ENCODE assay signal across 11 cellular contexts in genomic region chr10:7813481-7813880, GRCh38.
"Had no signal": no experiment of that assay in that cellular context is flagged by ENCODE, and none has a peak within 500 bp of the region (broad histone marks: within the 10 kb centered on the region; RNA-seq: fewer than 3 reads in every experiment).

No MANE protein-coding gene starts in this region.

- DNase-seq: activated CD4-positive, alpha-beta T cell treated with anti-CD3 and anti-CD28 coated beads, Interleukin-2, amount 10 ng/mL, durations not matched to agents 24 days and 14 days; activated naive CD4-positive, alpha-beta T cell treated with anti-CD3 and anti-CD28 coated beads for 36 hours; kidney; left ventricle myocardium inferior; mesenchymal stem cell; stimulated activated CD4-positive, alpha-beta T cell treated with anti-CD3 and anti-CD28 coated beads, Interleukin-15, amount 100 ng/mL, for 24 hours; stomach had no signal

- H3K27me3 ChIP-seq: gastroesophageal sphincter, stomach had no signal

- H3K27ac ChIP-seq: gastroesophageal sphincter, left ventricle myocardium inferior, stomach had no signal

- H3K9me3 Mint-ChIP-seq: activated CD4-positive, alpha-beta T cell treated with anti-CD3 and anti-CD28 coated beads, Interleukin-2, amount 10 ng/mL, durations not matched to agents 24 days and 14 days; activated naive CD4-positive, alpha-beta T cell treated with anti-CD3 and anti-CD28 coated beads for 36 hours; activated T-helper 17 cell treated with anti-CD3 and anti-CD28 coated beads, Interleukin-2, amount 50 U/mL, for 72 hours had no signal

- H3K4me3 ChIP-seq: gastroesophageal sphincter, left ventricle myocardium inferior, stomach had no signal

- H3K9me3 ChIP-seq: gastroesophageal sphincter, left ventricle myocardium inferior, stomach had no signal

- H3K4me3 Mint-ChIP-seq: activated CD4-positive, alpha-beta T cell treated with anti-CD3 and anti-CD28 coated beads, Interleukin-2, amount 10 ng/mL, durations not matched to agents 24 days and 14 days; activated naive CD4-positive, alpha-beta T cell treated with anti-CD3 and anti-CD28 coated beads for 36 hours; activated T-helper 17 cell treated with anti-CD3 and anti-CD28 coated beads, Interleukin-2, amount 50 U/mL, for 72 hours had no signal

- ATAC-seq: activated T-helper 17 cell treated with anti-CD3 and anti-CD28 coated beads, Interleukin-2, amount 50 U/mL, for 72 hours; gastroesophageal sphincter had no signal

- FAIRE-seq: colon, endothelial cell of umbilical vein, kidney had no signal

- H3K27ac Mint-ChIP-seq: activated CD4-positive, alpha-beta T cell treated with anti-CD3 and anti-CD28 coated beads, Interleukin-2, amount 10 ng/mL, durations not matched to agents 24 days and 14 days; activated naive CD4-positive, alpha-beta T cell treated with anti-CD3 and anti-CD28 coated beads for 36 hours; activated T-helper 17 cell treated with anti-CD3 and anti-CD28 coated beads, Interleukin-2, amount 50 U/mL, for 72 hours had no signal
